In genomic region chr4:186132577-186133277, GRCh38 we compare ENCODE assay signal across 10 cellular contexts. TPM values are rescaled to one million over a fixed set of nuclear protein-coding genes. Genes with fewer than 3 reads are reported as not detected.
A peak's percentile ranks its signal among the peaks of the same experiment; 100 is the strongest.
DNase-seq lines count a peak whose midpoint lies in the region; ATAC-seq and TF ChIP-seq lines count a peak whose summit lies in the region.
"Had no signal": no experiment of that assay in that cellular context is flagged by ENCODE, and none has a peak within 500 bp of the region (broad histone marks: within the 10 kb centered on the region; RNA-seq: fewer than 3 reads in every experiment).

No MANE protein-coding gene starts in this region.

- intact Hi-C loops in right lobe of liver (cut with DNase I), result loop anchor here (10.0 kb wide), 2 partner anchors 58 to 68 kb away; partner anchors contain the start of gene TLR3 (in 1 of the 2)

- H3F3A ChIP-seq in DOHH2 (ENCODE audit: control insufficient read depth, insufficient read depth), result no peaks in the 10 kb centered on the region

- H3K4me1 ChIP-seq in DOHH2 (ENCODE audit: control insufficient read depth, low read length), result peaks cover 7% of the 10 kb centered on the region
- H3K4me1 ChIP-seq in adipocyte (ENCODE audit: control insufficient read depth, insufficient read depth, low read length), result peaks cover 8% of the 10 kb centered on the region
- peaks cover 0 to 4% (median 0%) of the 10 kb centered on the region in 4 donors for H3K4me1 ChIP-seq in right lobe of liver

- no peaks in the 10 kb centered on the region for H3K9me2 ChIP-seq in DOHH2 (replicated peaks; ENCODE audit: control insufficient read depth, low read length)

- DNase-seq in HEK293T (ENCODE audit: extremely low spot score) (peak; percentile 18), adipocyte (ENCODE audit: low read depth) (peak; percentile 60), right lobe of liver (no peak), inferior parietal cortex (ENCODE audit: extremely low spot score) (no peak)
- no peak for DNase-seq in NK-92 treated with Interleukin-12 subunit alpha and Interleukin-12 subunit beta, amount 100 ng/mL, for 24 hours (lab: John Stamatoyannopoulos, UW)
- no peak for DNase-seq in stimulated activated CD4-positive, alpha-beta T cell treated with anti-CD3 and anti-CD28 coated beads, Interleukin-4, amount 100 ng/mL, for 1 hour
- DNase-seq: activated CD4-positive, alpha-beta T cell treated with anti-CD3 and anti-CD28 coated beads, Interleukin-2, amount 50 U/mL, for 48 hours had no signal

- no peak for TF ChIP-seq POLR2A in right lobe of liver (IDR thresholded peaks at IDR 0.05)

- H3K4me2 ChIP-seq in DOHH2 (ENCODE audit: low read length), result no peak overlapping the region

- no peak overlapping the region for H3K9ac ChIP-seq in adipocyte (ENCODE audit: low read length)

- TF ChIP-seq CTCF in DOHH2 (IDR thresholded peaks at IDR 0.05; ENCODE audit: low read depth, low read length, poor library complexity, severe bottlenecking) (peak; percentile 49), right lobe of liver (IDR thresholded peaks at IDR 0.05) (peak in 2 of 4 donors; percentile 6 to 10)

- ATAC-seq in right lobe of liver (peak; percentile 25 to 41 (median 34)), HG03196 (IDR thresholded peaks at IDR 0.05; ENCODE audit: unreplicated experiment) (no peak)
- ATAC-seq: gastroesophageal sphincter had no signal

- no peaks in the 10 kb centered on the region for H3K9me3 ChIP-seq in DOHH2 (ENCODE audit: control insufficient read depth, insufficient read depth, low read length)
- no peaks in the 10 kb centered on the region for H3K9me3 ChIP-seq in adipocyte (ENCODE audit: control insufficient read depth, low read length)
- no peaks in the 10 kb centered on the region for H3K9me3 ChIP-seq in right lobe of liver
- H3K9me3 ChIP-seq: gastroesophageal sphincter had no signal

- H3K27ac ChIP-seq in DOHH2 (ENCODE audit: low read depth, low read length), result no peak overlapping the region
- H3K27ac ChIP-seq in right lobe of liver, result no peak overlapping the region
- H3K27ac ChIP-seq: gastroesophageal sphincter had no signal

- H4K20me1 ChIP-seq in DOHH2 (ENCODE audit: control insufficient read depth, insufficient read depth, low read depth, low read length), result no peaks in the 10 kb centered on the region

- no peaks in the 10 kb centered on the region for H3K36me3 ChIP-seq in DOHH2 (ENCODE audit: control insufficient read depth, low read length)
- no peaks in the 10 kb centered on the region for H3K36me3 ChIP-seq in adipocyte (ENCODE audit: control insufficient read depth, insufficient read depth, low read length, severe bottlenecking)
- no peaks in the 10 kb centered on the region for H3K36me3 ChIP-seq in right lobe of liver
- H3K36me3 ChIP-seq: gastroesophageal sphincter had no signal

- H3K79me2 ChIP-seq in DOHH2 (ENCODE audit: control insufficient read depth, low read length), result no peaks in the 10 kb centered on the region

- H3K27me3 ChIP-seq in DOHH2 (ENCODE audit: control insufficient read depth, low read length) (peaks cover 6% of the 10 kb centered on the region; the same call in 1 of the 2 replicates), adipocyte (replicated peaks; ENCODE audit: control insufficient read depth, insufficient read depth, low read length) (peaks cover 10% of the 10 kb centered on the region), right lobe of liver (no peaks in the 10 kb centered on the region)
- H3K27me3 ChIP-seq: gastroesophageal sphincter had no signal

- CTCF ChIA-PET in HEK293T (lab: Yijun Ruan, JAX), result interaction anchor here (0.6 to 1.3 kb wide), 10 partner anchors 10 to 80 kb away, joined by 3 to 6 read pairs (median 3); no protein-coding TSS in a partner anchor

- 51% methylated on average over 3 of the region's 4 CpGs for WGBS in right lobe of liver (ENCODE audit: insufficient coverage, low coverage, low lambda C conversion rate, missing lambda C conversion rate)

- POLR2A ChIA-PET in HEK293T (lab: Yijun Ruan, JAX), result interaction anchor here (0.9 to 1.2 kb wide), 3 partner anchors 11 to 65 kb away, joined by 3 to 4 read pairs (median 4); no protein-coding TSS in a partner anchor

- H3K4me3 ChIP-seq in DOHH2 (ENCODE audit: low read length), result no peak overlapping the region
- H3K4me3 ChIP-seq in adipocyte (ENCODE audit: low read length), result no peak overlapping the region
- no peak overlapping the region for H3K4me3 ChIP-seq in right lobe of liver
- H3K4me3 ChIP-seq: gastroesophageal sphincter had no signal

TF ChIP-seq in HEK293T, 16 proteins besides CTCF, POLR2A, EP300 and RAD21:
- no peak for TF ChIP-seq FOXK2 (IDR thresholded peaks at IDR 0.05)
- no peak for TF ChIP-seq SUZ12 (IDR thresholded peaks at IDR 0.05)
- no peak for TF ChIP-seq L3MBTL2 (conservative IDR thresholded peaks at IDR 0.05)
- TF ChIP-seq BHLHE40 (IDR thresholded peaks at IDR 0.05; ENCODE audit: borderline replicate concordance), result no peak
- TF ChIP-seq HDGF (IDR thresholded peaks at IDR 0.05; ENCODE audit: borderline replicate concordance), result no peak
- no peak for TF ChIP-seq ZNF384 (IDR thresholded peaks at IDR 0.05)
- no peak for TF ChIP-seq ELF4 (IDR thresholded peaks at IDR 0.05)
- no peak for TF ChIP-seq TARDBP (IDR thresholded peaks at IDR 0.05)
- no peak for TF ChIP-seq FOXM1 (IDR thresholded peaks at IDR 0.05; ENCODE audit: borderline replicate concordance)
- TF ChIP-seq FOXA1 (IDR thresholded peaks at IDR 0.05), result no peak
- no peak for TF ChIP-seq CTBP1 (IDR thresholded peaks at IDR 0.05; ENCODE audit: borderline replicate concordance)
- no peak for TF ChIP-seq LEF1 (IDR thresholded peaks at IDR 0.05; ENCODE audit: borderline replicate concordance)
- TF ChIP-seq SP1 (IDR thresholded peaks at IDR 0.05), result no peak

RNA-seq across cellular contexts. Expression of gene FAM149A, which starts 28.2 kb away (rescaled TPM):
- 10 to 100 TPM; 19.8 to 33.1 (median 23.0) TPM for total RNA-seq in right lobe of liver

RNA-seq across cellular contexts. Expression of gene CYP4V2, which starts 58.6 kb away (rescaled TPM):
- total RNA-seq in right lobe of liver, result 100 to 1,000 TPM in 2 of 6 experiments, 10 to 100 TPM in 4; 82.4 to 199 (median 94.1) TPM

Comparison
In these comparisons a context has a peak if more than half of its experiments do, and no peak if none do; other contexts are left out.
1. DNase-seq: peak in HEK293T (single experiment) and adipocyte (single experiment); none in right lobe of liver (0 of 3), inferior parietal cortex (single experiment), NK-92 treated with Interleukin-12 subunit alpha and Interleukin-12 subunit beta, amount 100 ng/mL, for 24 hours (single experiment) and stimulated activated CD4-positive, alpha-beta T cell treated with anti-CD3 and anti-CD28 coated beads, Interleukin-4, amount 100 ng/mL, for 1 hour (single experiment).